2 cellular contexts compared by ENCODE assay signal in the genomic region with DNA sequence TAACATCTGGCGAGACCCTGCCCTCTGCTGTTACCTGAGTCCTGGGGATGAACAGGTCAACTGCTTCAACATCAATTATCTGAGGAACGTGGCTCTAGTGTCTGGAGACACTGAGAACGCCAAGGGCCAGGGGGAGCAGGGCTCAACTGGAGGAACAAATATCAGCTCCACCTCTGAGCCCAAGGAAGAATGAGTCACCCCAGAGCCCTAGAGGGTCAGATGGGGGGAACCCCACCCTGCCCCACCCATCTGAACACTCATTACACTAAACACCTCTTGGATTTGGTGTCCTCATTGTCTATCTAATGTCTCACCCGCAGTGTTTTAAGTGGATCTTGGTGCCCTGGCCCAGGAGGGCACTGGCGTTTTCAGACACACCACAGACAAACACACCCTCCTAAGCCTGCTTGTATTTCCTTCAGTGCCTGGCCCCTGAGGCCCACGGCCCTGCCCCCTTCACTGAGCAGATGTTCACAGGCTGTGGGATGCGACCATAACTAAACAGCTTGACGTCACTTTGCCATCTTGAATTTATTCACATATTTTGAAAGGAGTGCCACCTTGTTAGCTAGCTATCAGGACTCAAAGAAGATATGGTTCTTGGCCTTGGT.
TF ChIP-seq lines count a peak whose summit lies in the region.

No MANE protein-coding gene starts in this region.

TF ChIP-seq in IMR-90, 13 proteins besides CTCF, POLR2A, EP300 and RAD21:
- no peak for TF ChIP-seq CEBPB (IDR thresholded peaks at IDR 0.05; ENCODE audit: low read depth, low read length)
- TF ChIP-seq CHD1 (IDR thresholded peaks at IDR 0.05; ENCODE audit: low read depth, low read length): no peak
- TF ChIP-seq MAZ (IDR thresholded peaks at IDR 0.05; ENCODE audit: borderline replicate concordance, low read depth, low read length): no peak
- TF ChIP-seq, protein P1, sequence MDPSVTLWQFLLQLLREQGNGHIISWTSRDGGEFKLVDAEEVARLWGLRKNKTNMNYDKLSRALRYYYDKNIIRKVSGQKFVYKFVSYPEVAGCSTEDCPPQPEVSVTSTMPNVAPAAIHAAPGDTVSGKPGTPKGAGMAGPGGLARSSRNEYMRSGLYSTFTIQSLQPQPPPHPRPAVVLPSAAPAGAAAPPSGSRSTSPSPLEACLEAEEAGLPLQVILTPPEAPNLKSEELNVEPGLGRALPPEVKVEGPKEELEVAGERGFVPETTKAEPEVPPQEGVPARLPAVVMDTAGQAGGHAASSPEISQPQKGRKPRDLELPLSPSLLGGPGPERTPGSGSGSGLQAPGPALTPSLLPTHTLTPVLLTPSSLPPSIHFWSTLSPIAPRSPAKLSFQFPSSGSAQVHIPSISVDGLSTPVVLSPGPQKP (IDR thresholded peaks at IDR 0.05; ENCODE audit: borderline replicate concordance, low read depth, low read length): no peak
- TF ChIP-seq MXI1 (IDR thresholded peaks at IDR 0.05; ENCODE audit: borderline replicate concordance, low read depth, low read length): no peak
- no peak for TF ChIP-seq BHLHE40 (IDR thresholded peaks at IDR 0.05; ENCODE audit: low read depth, low read length)
- TF ChIP-seq RCOR1 (IDR thresholded peaks at IDR 0.05; ENCODE audit: insufficient replicate concordance, low read length): no peak
- TF ChIP-seq RFX5 (IDR thresholded peaks at IDR 0.05; ENCODE audit: low read depth, low read length): no peak
- no peak for TF ChIP-seq NFE2L2 (IDR thresholded peaks at IDR 0.05; ENCODE audit: low read depth, low read length)
- no peak for TF ChIP-seq MAFK (IDR thresholded peaks at IDR 0.05; ENCODE audit: low read depth, low read length)
- TF ChIP-seq, protein P2, sequence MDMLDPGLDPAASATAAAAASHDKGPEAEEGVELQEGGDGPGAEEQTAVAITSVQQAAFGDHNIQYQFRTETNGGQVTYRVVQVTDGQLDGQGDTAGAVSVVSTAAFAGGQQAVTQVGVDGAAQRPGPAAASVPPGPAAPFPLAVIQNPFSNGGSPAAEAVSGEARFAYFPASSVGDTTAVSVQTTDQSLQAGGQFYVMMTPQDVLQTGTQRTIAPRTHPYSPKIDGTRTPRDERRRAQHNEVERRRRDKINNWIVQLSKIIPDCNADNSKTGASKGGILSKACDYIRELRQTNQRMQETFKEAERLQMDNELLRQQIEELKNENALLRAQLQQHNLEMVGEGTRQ (IDR thresholded peaks at IDR 0.05; ENCODE audit: low read depth, low read length): no peak
- no peak for TF ChIP-seq FOS (IDR thresholded peaks at IDR 0.05; ENCODE audit: low read depth, low read length)
- TF ChIP-seq SMC3 (IDR thresholded peaks at IDR 0.05; ENCODE audit: low read depth, low read length): no peak

TF ChIP-seq in WTC11, 78 proteins besides CTCF, POLR2A, EP300 and RAD21:
- no peak for TF ChIP-seq JAZF1 (CRISPR knock-in tag; IDR thresholded peaks at IDR 0.05)
- TF ChIP-seq, protein P3, sequence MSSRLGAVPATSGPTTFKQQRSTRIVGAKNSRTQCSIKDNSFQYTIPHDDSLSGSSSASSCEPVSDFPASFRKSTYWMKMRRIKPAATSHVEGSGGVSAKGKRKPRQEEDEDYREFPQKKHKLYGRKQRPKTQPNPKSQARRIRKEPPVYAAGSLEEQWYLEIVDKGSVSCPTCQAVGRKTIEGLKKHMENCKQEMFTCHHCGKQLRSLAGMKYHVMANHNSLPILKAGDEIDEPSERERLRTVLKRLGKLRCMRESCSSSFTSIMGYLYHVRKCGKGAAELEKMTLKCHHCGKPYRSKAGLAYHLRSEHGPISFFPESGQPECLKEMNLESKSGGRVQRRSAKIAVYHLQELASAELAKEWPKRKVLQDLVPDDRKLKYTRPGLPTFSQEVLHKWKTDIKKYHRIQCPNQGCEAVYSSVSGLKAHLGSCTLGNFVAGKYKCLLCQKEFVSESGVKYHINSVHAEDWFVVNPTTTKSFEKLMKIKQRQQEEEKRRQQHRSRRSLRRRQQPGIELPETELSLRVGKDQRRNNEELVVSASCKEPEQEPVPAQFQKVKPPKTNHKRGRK (CRISPR knock-in tag; IDR thresholded peaks at IDR 0.05; ENCODE audit: borderline replicate concordance): no peak
- no peak for TF ChIP-seq ZNF317 (CRISPR knock-in tag; IDR thresholded peaks at IDR 0.05; ENCODE audit: borderline replicate concordance, low read depth)
- TF ChIP-seq, protein P4, sequence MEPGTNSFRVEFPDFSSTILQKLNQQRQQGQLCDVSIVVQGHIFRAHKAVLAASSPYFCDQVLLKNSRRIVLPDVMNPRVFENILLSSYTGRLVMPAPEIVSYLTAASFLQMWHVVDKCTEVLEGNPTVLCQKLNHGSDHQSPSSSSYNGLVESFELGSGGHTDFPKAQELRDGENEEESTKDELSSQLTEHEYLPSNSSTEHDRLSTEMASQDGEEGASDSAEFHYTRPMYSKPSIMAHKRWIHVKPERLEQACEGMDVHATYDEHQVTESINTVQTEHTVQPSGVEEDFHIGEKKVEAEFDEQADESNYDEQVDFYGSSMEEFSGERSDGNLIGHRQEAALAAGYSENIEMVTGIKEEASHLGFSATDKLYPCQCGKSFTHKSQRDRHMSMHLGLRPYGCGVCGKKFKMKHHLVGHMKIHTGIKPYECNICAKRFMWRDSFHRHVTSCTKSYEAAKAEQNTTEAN (CRISPR knock-in tag; IDR thresholded peaks at IDR 0.05): no peak
- no peak for TF ChIP-seq TP53 (CRISPR knock-in tag; IDR thresholded peaks at IDR 0.05)
- TF ChIP-seq, protein P5, sequence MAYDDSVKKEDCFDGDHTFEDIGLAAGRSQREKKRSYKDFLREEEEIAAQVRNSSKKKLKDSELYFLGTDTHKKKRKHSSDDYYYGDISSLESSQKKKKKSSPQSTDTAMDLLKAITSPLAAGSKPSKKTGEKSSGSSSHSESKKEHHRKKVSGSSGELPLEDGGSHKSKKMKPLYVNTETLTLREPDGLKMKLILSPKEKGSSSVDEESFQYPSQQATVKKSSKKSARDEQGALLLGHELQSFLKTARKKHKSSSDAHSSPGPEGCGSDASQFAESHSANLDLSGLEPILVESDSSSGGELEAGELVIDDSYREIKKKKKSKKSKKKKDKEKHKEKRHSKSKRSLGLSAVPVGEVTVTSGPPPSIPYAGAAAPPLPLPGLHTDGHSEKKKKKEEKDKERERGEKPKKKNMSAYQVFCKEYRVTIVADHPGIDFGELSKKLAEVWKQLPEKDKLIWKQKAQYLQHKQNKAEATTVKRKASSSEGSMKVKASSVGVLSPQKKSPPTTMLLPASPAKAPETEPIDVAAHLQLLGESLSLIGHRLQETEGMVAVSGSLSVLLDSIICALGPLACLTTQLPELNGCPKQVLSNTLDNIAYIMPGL (CRISPR knock-in tag; IDR thresholded peaks at IDR 0.05): no peak
- no peak for TF ChIP-seq CREB1 (CRISPR knock-in tag; IDR thresholded peaks at IDR 0.05)
